In the genomic region with DNA sequence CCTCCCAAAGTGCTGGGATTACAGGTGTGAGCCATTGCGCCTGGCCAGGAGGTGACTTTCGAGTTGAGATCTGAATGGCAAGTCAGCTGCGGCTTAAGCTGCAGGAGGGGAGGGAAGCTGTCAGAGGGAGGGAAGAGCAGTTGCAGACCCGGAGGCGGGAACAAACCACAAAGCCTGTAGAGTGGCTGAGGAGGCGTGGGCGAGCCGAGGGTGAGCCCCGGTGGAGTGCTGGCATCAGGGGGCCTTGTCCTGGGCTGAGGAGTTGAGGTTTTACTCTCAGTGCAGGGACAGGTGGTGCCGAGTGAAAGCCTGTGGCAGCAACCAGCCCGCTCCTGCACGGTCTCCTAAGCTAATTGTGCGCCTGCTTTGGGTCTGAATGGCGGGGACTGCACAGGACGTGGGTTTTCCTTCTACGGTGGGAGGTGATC, we compare ENCODE assay signal across 9 cellular contexts. TPM values are rescaled to one million over a fixed set of nuclear protein-coding genes. Genes with fewer than 3 reads are reported as not detected.
A peak's percentile ranks its signal among the peaks of the same experiment; 100 is the strongest.
DNase-seq lines count a peak whose midpoint lies in the region; ATAC-seq, FAIRE-seq and TF ChIP-seq lines count a peak whose summit lies in the region.
"Had no signal": no experiment of that assay in that cellular context is flagged by ENCODE, and none has a peak within 500 bp of the region (broad histone marks: within the 10 kb centered on the region; RNA-seq: fewer than 3 reads in every experiment).

No MANE protein-coding gene starts in this region.

- peaks cover 25% of the 10 kb centered on the region; the same call in 2 of the 3 replicates for H3K36me3 ChIP-seq in K562 (ENCODE audit: control insufficient read depth, insufficient read depth, low read length)

- H3K4me2 ChIP-seq in K562 (ENCODE audit: insufficient read depth, low read length): no peak overlapping the region

- H3K4me1 Mint-ChIP-seq in CD14-positive monocyte: peaks cover 44% of the 10 kb centered on the region
- H3K4me1 Mint-ChIP-seq in T-cell: peaks cover 67 to 76% (median 68%) of the 10 kb centered on the region in 3 donors

- TF ChIP-seq CTCF in CD14-positive monocyte (IDR thresholded peaks at IDR 0.05) (no peak), K562 (IDR thresholded peaks at IDR 0.05 in 2 of 3, conservative IDR thresholded peaks at IDR 0.05 in 1 of 3; ENCODE audit: insufficient read depth in 2 of 3, low read depth in 1 of 3, low read length in 3 of 3) (no peak)

- peak; percentile 64 for FAIRE-seq in K562 (lab: Jason Lieb, UNC)
- FAIRE-seq: TTC549 had no signal

- no peak for TF ChIP-seq EP300 in K562 (IDR thresholded peaks at IDR 0.05; ENCODE audit: low read length)

- ATAC-seq in HG02798 (IDR thresholded peaks at IDR 0.05; ENCODE audit: poor library complexity, unreplicated experiment) (peak; percentile 33), T-cell (replicated peaks in 1 of 4) (peak; percentile 53 to 88 (median 75)), K562 (peak; percentile 76), HG03354 (IDR thresholded peaks at IDR 0.05; ENCODE audit: poor library complexity, severe bottlenecking, unreplicated experiment) (no peak), HG03139 (IDR thresholded peaks at IDR 0.05; ENCODE audit: unreplicated experiment) (no peak)

- no peaks in the 10 kb centered on the region for H3K27me3 ChIP-seq in K562 (ENCODE audit: control insufficient read depth in 2 of 2, insufficient read depth in 2 of 2, low read length in 2 of 2)

- H4K20me1 ChIP-seq in K562 (replicated peaks; ENCODE audit: control insufficient read depth, insufficient read depth, low read length): peaks cover 39% of the 10 kb centered on the region

- H3K27ac Mint-ChIP-seq in CD14-positive monocyte (peak overlapping the region in 4 of 7 donors; percentile 10 to 41 (median 30)), T-cell (peak overlapping the region; percentile 56 to 72)

- H3K4me1 ChIP-seq in K562 (replicated peaks in 1 of 2; ENCODE audit: control insufficient read depth in 2 of 2, insufficient read depth in 2 of 2, low read length in 2 of 2): peaks cover 4 to 37% of the 10 kb centered on the region in 2 experiments; a peak in 4 of 5 replicates

- H3K9me3 Mint-ChIP-seq in CD14-positive monocyte: no peaks in the 10 kb centered on the region
- H3K9me3 Mint-ChIP-seq in T-cell: no peaks in the 10 kb centered on the region

- H3K9me3 ChIP-seq in K562 (replicated peaks; ENCODE audit: control insufficient read depth, insufficient read depth, low read depth, low read length): no peaks in the 10 kb centered on the region

- CTCF ChIA-PET in T-cell (lab: Charles Lee): interaction anchor here in 1 of 2 donors (0.6 kb wide), 1 partner anchor 662 kb away, joined by 3 read pairs; no protein-coding TSS in a partner anchor
- CTCF ChIA-PET in K562 (lab: Yijun Ruan, JAX; ENCODE audit: low intra/inter-chr PET ratio): no interaction called here

- BruUV-seq in K562 (replicated peaks; lab: Mats Ljungman, UMichigan): no TSS peak

- DNase-seq in CD14-positive monocyte (ENCODE audit: low spot score) (no peak), T-cell (peak in 25 of 34 experiments; percentile 7 to 55 (median 21)), K562 (ENCODE audit: extremely low read depth in 1 of 4, low spot score in 3 of 4) (peak; percentile 51 to 61 (median 55)), NCI-H226 (no peak)
- peak; percentile 37 to 41 for DNase-seq in stimulated activated CD8-positive, alpha-beta memory T cell treated with anti-CD3 and anti-CD28 coated beads, Interleukin-15, amount 100 ng/mL, for 4 hours (ENCODE audit: low read depth in 2 of 2)

- no peak for TF ChIP-seq POLR2A in K562 (conservative IDR thresholded peaks at IDR 0.05)

- 48% methylated on average over 16 of the region's 16 CpGs for WGBS in K562 (ENCODE audit: insufficient coverage, low coverage, missing lambda C conversion rate)

- peaks cover 5% of the 10 kb centered on the region for H3K9me1 ChIP-seq in K562 (ENCODE audit: control insufficient read depth, insufficient read depth, low read length)

- H3K36me3 Mint-ChIP-seq in CD14-positive monocyte (peaks cover 4 to 11% of the 10 kb centered on the region in 2 donors), T-cell (no peaks in the 10 kb centered on the region)

- peak overlapping the region in 1 of 2 experiments; percentile 82; a peak in 2 of 4 replicates for H3K9ac ChIP-seq in K562 (ENCODE audit: insufficient read depth in 1 of 2, low read depth in 2 of 2, low read length in 2 of 2)

- TF ChIP-seq RAD21 in K562 (CRISPR knock-in tag; conservative IDR thresholded peaks at IDR 0.05 in 1 of 2, IDR thresholded peaks at IDR 0.05 in 1 of 2): no peak

- H2AFZ ChIP-seq in K562 (ENCODE audit: low read depth, low read length): no peak overlapping the region

- peaks cover 72% of the 10 kb centered on the region for H3K79me2 ChIP-seq in K562 (ENCODE audit: control insufficient read depth, insufficient read depth, low read length)

- intact Hi-C loops in CD14-positive monocyte (cut with micrococcal nuclease) (no loop called here), K562 (cut with micrococcal nuclease) (no loop called here)

- POLR2A ChIA-PET in T-cell (lab: Charles Lee): no interaction called here
- POLR2A ChIA-PET in K562 (lab: Yijun Ruan, JAX): interaction anchor here (0.9 to 1.9 kb wide), 3 partner anchors 10 to 38 kb away, joined by 3 to 14 read pairs (median 4); partner anchors contain the start of genes GEMIN7 and PPP1R37

- peaks cover 6 to 11% (median 7%) of the 10 kb centered on the region in 3 donors for H3K27me3 Mint-ChIP-seq in CD14-positive monocyte (ENCODE audit: low read depth in 3 of 3)
- H3K27me3 Mint-ChIP-seq in T-cell: no peaks in the 10 kb centered on the region

- H3K27ac ChIP-seq in K562 (ENCODE audit: extremely low read depth, low read depth, low read length): no peak overlapping the region

- H3K4me3 ChIP-seq in K562: no peak overlapping the region

- H3K4me3 Mint-ChIP-seq in CD14-positive monocyte: no peak overlapping the region
- H3K4me3 Mint-ChIP-seq in T-cell: peak overlapping the region; percentile 25 to 72 (median 54)

- in situ Hi-C loops in K562 (cut with MboI): no loop called here

RNA-seq across cellular contexts. Expression of gene PPP1R37, which starts 24.2 kb away (rescaled TPM):
- polyA plus RNA-seq in CD14-positive monocyte (under 1 TPM; 0.10 to 0.22 TPM), K562 (2011; rRNA removed) (7.3 and 8.0 TPM in 2 replicates), K562 (2014; fragmentation: Illumina TruSeq; extraction: Trizol) (2.7 and 5.0 TPM in 2 replicates), K562 (2014; fragmentation: Nextera tagmentation; extraction: Ambion mirVana) (under 1 TPM; 0.04 to 0.10 TPM), K562 (2014; rRNA removed) (19.9 and 22.0 TPM in 2 replicates)
- total RNA-seq in T-cell (10 to 100 TPM; 17.2 to 35.2 (median 30.4) TPM), K562 (2014; rRNA removed) (20.3 and 38.6 TPM in 2 replicates), K562 (2014; rRNA removed; fragmentation: Illumina TruSeq; extraction: Trizol) (3.1 and 3.5 TPM in 2 replicates), K562 (2015; rRNA removed; fragmentation: Illumina TruSeq; extraction: Trizol) (7.9 and 8.4 TPM in 2 replicates), K562 (2021) (16.4 and 17.6 TPM in 2 replicates)
- total RNA-seq in K562 (2011; cell fraction: chromatin; rRNA removed; ENCODE audit: low replicate concordance): 32.7 and 64.0 TPM in 2 replicates
- 49.9 and 53.4 TPM in 2 replicates for total RNA-seq in K562 (2011; cell fraction: nucleolus; rRNA removed)
- total RNA-seq in K562 (2011; cell fraction: nucleoplasm; rRNA removed): 37.0 and 42.9 TPM in 2 replicates
- polyA plus RNA-seq in K562 (2011; cell fraction: cytosol; rRNA removed): 7.1 and 13.5 TPM in 2 replicates
- polyA plus RNA-seq in K562 (2011; cell fraction: nucleus; rRNA removed): 51.3 and 83.8 TPM in 2 replicates
- 18.5 and 23.4 TPM in 2 replicates for polyA plus RNA-seq in K562 (2012)
- polyA minus RNA-seq in K562 (2011; rRNA and poly(A)+ RNA removed): 4.4 and 5.2 TPM in 2 replicates
- polyA minus RNA-seq in K562 (2011; cell fraction: cytosol; rRNA and poly(A)+ RNA removed): 4.8 and 13.3 TPM in 2 replicates
- polyA minus RNA-seq in K562 (2011; cell fraction: nucleus; rRNA and poly(A)+ RNA removed): 14.3 and 14.8 TPM in 2 replicates

RNA-seq across cellular contexts. Expression of gene GEMIN7, which starts 38.1 kb away (rescaled TPM):
- polyA plus RNA-seq in CD14-positive monocyte (10 to 100 TPM; 67.6 to 83.4 TPM), K562 (2011; rRNA removed) (23.1 and 32.5 TPM in 2 replicates), K562 (2014; fragmentation: Illumina TruSeq; extraction: Trizol) (32.6 and 50.6 TPM in 2 replicates), K562 (2014; fragmentation: Nextera tagmentation; extraction: Ambion mirVana) (100 to 1,000 TPM in 1 of 2 experiments, 10 to 100 TPM in 1; 84.9 to 124 TPM), K562 (2014; rRNA removed) (49.6 and 57.5 TPM in 2 replicates)
- total RNA-seq in T-cell (10 to 100 TPM in 4 of 5 donors, 1 to 10 TPM in 1; 4.0 to 23.1 (median 22.7) TPM), K562 (2014; rRNA removed) (54.9 and 62.7 TPM in 2 replicates), K562 (2014; rRNA removed; fragmentation: Illumina TruSeq; extraction: Trizol) (31.3 and 33.0 TPM in 2 replicates), K562 (2015; rRNA removed; fragmentation: Illumina TruSeq; extraction: Trizol) (39.5 and 42.3 TPM in 2 replicates), K562 (2021) (60.7 and 62.6 TPM in 2 replicates)
- 22.7 and 62.8 TPM in 2 replicates for total RNA-seq in K562 (2011; cell fraction: chromatin; rRNA removed; ENCODE audit: low replicate concordance)
- 37.2 and 43.2 TPM in 2 replicates for total RNA-seq in K562 (2011; cell fraction: nucleolus; rRNA removed)
- total RNA-seq in K562 (2011; cell fraction: nucleoplasm; rRNA removed): 26.5 and 32.7 TPM in 2 replicates
- polyA plus RNA-seq in K562 (2011; cell fraction: cytosol; rRNA removed): 41.8 and 86.0 TPM in 2 replicates
- 34.9 and 43.7 TPM in 2 replicates for polyA plus RNA-seq in K562 (2011; cell fraction: nucleus; rRNA removed)
- 41.3 and 54.9 TPM in 2 replicates for polyA plus RNA-seq in K562 (2012)
- polyA minus RNA-seq in K562 (2011; rRNA and poly(A)+ RNA removed): 5.7 and 7.6 TPM in 2 replicates
- polyA minus RNA-seq in K562 (2011; cell fraction: cytosol; rRNA and poly(A)+ RNA removed): 17.8 and 23.9 TPM in 2 replicates
- polyA minus RNA-seq in K562 (2011; cell fraction: nucleus; rRNA and poly(A)+ RNA removed): 7.9 and 11.3 TPM in 2 replicates

RNA-seq across cellular contexts. Expression of gene ZNF296, which starts 40.9 kb away (rescaled TPM):
- polyA plus RNA-seq in CD14-positive monocyte (1 to 10 TPM; 3.8 to 6.5 TPM), K562 (2011; rRNA removed) (0.13 and 0.28 TPM in 2 replicates), K562 (2014; fragmentation: Illumina TruSeq; extraction: Trizol) (0.39 and 2.0 TPM in 2 replicates), K562 (2014; fragmentation: Nextera tagmentation; extraction: Ambion mirVana) (under 1 TPM in 1 of 2 experiments, not detected in 1; 0.03 TPM), K562 (2014; rRNA removed) (2.0 and 2.4 TPM in 2 replicates)
- total RNA-seq in T-cell (1 to 10 TPM; 1.4 to 4.3 (median 3.5) TPM), K562 (2014; rRNA removed) (1.5 and 2.7 TPM in 2 replicates), K562 (2014; rRNA removed; fragmentation: Illumina TruSeq; extraction: Trizol) (0.07 TPM in 1 of 2 replicates, not detected in the other), K562 (2015; rRNA removed; fragmentation: Illumina TruSeq; extraction: Trizol) (0.54 and 0.72 TPM in 2 replicates), K562 (2021) (8.8 and 10.3 TPM in 2 replicates)
- 0.25 and 1.9 TPM in 2 replicates for total RNA-seq in K562 (2011; cell fraction: chromatin; rRNA removed; ENCODE audit: low replicate concordance)
- 2.4 and 3.5 TPM in 2 replicates for total RNA-seq in K562 (2011; cell fraction: nucleolus; rRNA removed)
- 0.92 and 1.3 TPM in 2 replicates for total RNA-seq in K562 (2011; cell fraction: nucleoplasm; rRNA removed)
- polyA plus RNA-seq in K562 (2011; cell fraction: cytosol; rRNA removed): 0.24 and 1.1 TPM in 2 replicates
- 0.52 and 1.4 TPM in 2 replicates for polyA plus RNA-seq in K562 (2011; cell fraction: nucleus; rRNA removed)
- 3.2 and 3.6 TPM in 2 replicates for polyA plus RNA-seq in K562 (2012)
- 0.11 and 0.21 TPM in 2 replicates for polyA minus RNA-seq in K562 (2011; rRNA and poly(A)+ RNA removed)
- polyA minus RNA-seq in K562 (2011; cell fraction: cytosol; rRNA and poly(A)+ RNA removed): 2.0 and 3.5 TPM in 2 replicates
- 0.94 and 1.00 TPM in 2 replicates for polyA minus RNA-seq in K562 (2011; cell fraction: nucleus; rRNA and poly(A)+ RNA removed)

RNA-seq across cellular contexts. Expression of gene NKPD1, which starts 43.6 kb away (rescaled TPM):
- polyA plus RNA-seq in CD14-positive monocyte (not detected), K562 (2011; rRNA removed) (0.01 TPM in 1 of 2 replicates, not detected in the other), K562 (2014; fragmentation: Illumina TruSeq; extraction: Trizol) (0.03 TPM in 1 of 2 replicates, not detected in the other), K562 (2014; fragmentation: Nextera tagmentation; extraction: Ambion mirVana) (not detected), K562 (2014; rRNA removed) (0.04 and 0.07 TPM in 2 replicates)
- total RNA-seq in T-cell (1 to 10 TPM in 4 of 5 donors, under 1 TPM in 1; 0.95 to 1.3 (median 1.2) TPM), K562 (2014; rRNA removed) (0.09 TPM in 1 of 2 replicates, not detected in the other), K562 (2014; rRNA removed; fragmentation: Illumina TruSeq; extraction: Trizol) (not detected in 2 replicates), K562 (2015; rRNA removed; fragmentation: Illumina TruSeq; extraction: Trizol) (not detected in 2 replicates), K562 (2021) (0.04 TPM in 2 replicates)
- 0.30 TPM in 1 of 2 replicates, not detected in the other for total RNA-seq in K562 (2011; cell fraction: chromatin; rRNA removed; ENCODE audit: low replicate concordance)
- total RNA-seq in K562 (2011; cell fraction: nucleolus; rRNA removed): 0.17 and 0.79 TPM in 2 replicates
- total RNA-seq in K562 (2011; cell fraction: nucleoplasm; rRNA removed): 0.15 TPM in 2 replicates
- 0.03 and 0.13 TPM in 2 replicates for polyA plus RNA-seq in K562 (2011; cell fraction: cytosol; rRNA removed)
- 0.11 and 0.20 TPM in 2 replicates for polyA plus RNA-seq in K562 (2011; cell fraction: nucleus; rRNA removed)
- 0.03 and 0.26 TPM in 2 replicates for polyA plus RNA-seq in K562 (2012)
- not detected in 2 replicates for polyA minus RNA-seq in K562 (2011; rRNA and poly(A)+ RNA removed)
- polyA minus RNA-seq in K562 (2011; cell fraction: cytosol; rRNA and poly(A)+ RNA removed): not detected in 2 replicates
- 0.11 and 0.13 TPM in 2 replicates for polyA minus RNA-seq in K562 (2011; cell fraction: nucleus; rRNA and poly(A)+ RNA removed)

Comparison
In these comparisons a context has a peak if more than half of its experiments do, and no peak if none do; other contexts are left out.
1. DNase-seq: peak in T-cell (25 of 34), K562 (4 of 4) and stimulated activated CD8-positive, alpha-beta memory T cell treated with anti-CD3 and anti-CD28 coated beads, Interleukin-15, amount 100 ng/mL, for 4 hours (2 of 2); none in CD14-positive monocyte (single experiment) and NCI-H226 (single experiment).
2. H3K4me3 Mint-ChIP-seq: peak in T-cell (3 of 3); none in CD14-positive monocyte (0 of 2).
3. ATAC-seq: peak in HG02798 (single experiment), T-cell (4 of 4) and K562 (single experiment); none in HG03354 (single experiment) and HG03139 (single experiment).